ENCODE assay signal across 8 cellular contexts in the genomic region with DNA sequence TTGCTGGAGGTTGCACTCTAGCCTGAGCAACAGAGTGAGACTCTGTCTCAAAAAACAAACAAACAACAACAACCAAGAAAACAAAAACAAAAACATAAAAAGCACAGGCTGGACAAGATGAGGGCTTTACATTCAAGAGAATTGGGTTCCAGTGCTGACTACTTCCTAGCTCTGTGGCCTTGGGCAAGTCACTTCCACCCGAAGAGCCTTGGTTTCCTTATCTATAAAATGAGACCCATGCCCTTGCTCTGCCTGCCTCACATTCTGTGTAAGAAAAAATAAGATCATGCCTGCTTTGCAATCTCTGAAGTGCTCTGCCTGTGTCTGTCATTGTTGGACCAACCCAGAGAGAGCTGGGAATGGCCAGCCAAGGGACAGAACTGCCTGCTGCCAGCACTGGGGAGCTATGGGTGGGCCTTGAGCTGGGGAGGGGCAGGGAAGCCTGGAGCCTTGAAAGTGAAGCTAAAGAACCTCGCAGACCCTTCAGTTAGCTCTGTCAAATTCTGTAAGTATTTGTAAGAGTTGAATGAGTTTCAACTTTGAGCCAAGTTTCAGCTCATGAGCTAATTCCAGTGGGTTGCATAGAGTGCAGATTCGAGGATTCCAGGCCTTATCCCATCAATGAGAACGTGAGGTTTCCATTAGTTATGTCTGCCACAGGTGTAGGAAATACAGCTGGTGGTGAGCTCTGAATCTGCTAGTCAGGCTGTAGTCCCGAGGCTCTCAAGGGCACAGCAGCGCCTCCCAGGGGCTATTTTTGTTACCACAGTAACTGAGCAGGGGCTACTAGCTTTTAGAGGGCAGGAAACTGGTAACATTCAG.
DNase-seq lines count a peak whose midpoint lies in the region; ATAC-seq and TF ChIP-seq lines count a peak whose summit lies in the region.

No MANE protein-coding gene starts in this region.

- H3K4me1 ChIP-seq in foreskin keratinocyte: no peaks in the 10 kb centered on the region

- TF ChIP-seq CTCF in 22Rv1 (IDR thresholded peaks at IDR 0.05) (peak; percentile 74), foreskin keratinocyte (conservative IDR thresholded peaks at IDR 0.05) (peak; percentile 75)

- H3K27ac ChIP-seq in 22Rv1: no peak overlapping the region
- H3K27ac ChIP-seq in foreskin keratinocyte: no peak overlapping the region

- DNase-seq in ELF-1 (ENCODE audit: low read depth, low spot score) (peak; percentile 93), NCI-H1694 (lab: John Stamatoyannopoulos, UW) (peak; percentile 36), foreskin keratinocyte (peak; percentile 29 to 60)
- peak; percentile 6 to 13 for DNase-seq in activated CD4-positive, alpha-beta T cell treated with anti-CD3 and anti-CD28 coated beads, Interleukin-2, amount 50 U/mL, for 4 hours
- peak; percentile 31 for DNase-seq in stimulated activated CD4-positive, alpha-beta T cell treated with anti-CD3 and anti-CD28 coated beads, Interleukin-4, amount 100 ng/mL, for 1 hour

- peak; percentile 66 for ATAC-seq in foreskin keratinocyte
- no peak for ATAC-seq in HG03571 (IDR thresholded peaks at IDR 0.05; ENCODE audit: unreplicated experiment)
- ATAC-seq in HG02678 (IDR thresholded peaks at IDR 0.05; ENCODE audit: unreplicated experiment): no peak

- H3K27me3 ChIP-seq in foreskin keratinocyte: peaks cover 50% of the 10 kb centered on the region

Comparison
In these comparisons a context has a peak if more than half of its experiments do, and no peak if none do; other contexts are left out.
1. DNase-seq: peak in every context shown above with its lines; median percentile 93 in ELF-1; 44 in foreskin keratinocyte; 36 in NCI-H1694; 31 in stimulated activated CD4-positive, alpha-beta T cell treated with anti-CD3 and anti-CD28 coated beads, Interleukin-4, amount 100 ng/mL, for 1 hour; 10 in activated CD4-positive, alpha-beta T cell treated with anti-CD3 and anti-CD28 coated beads, Interleukin-2, amount 50 U/mL, for 4 hours.